ENCODE assay signal across 13 cellular contexts in the genomic region with DNA sequence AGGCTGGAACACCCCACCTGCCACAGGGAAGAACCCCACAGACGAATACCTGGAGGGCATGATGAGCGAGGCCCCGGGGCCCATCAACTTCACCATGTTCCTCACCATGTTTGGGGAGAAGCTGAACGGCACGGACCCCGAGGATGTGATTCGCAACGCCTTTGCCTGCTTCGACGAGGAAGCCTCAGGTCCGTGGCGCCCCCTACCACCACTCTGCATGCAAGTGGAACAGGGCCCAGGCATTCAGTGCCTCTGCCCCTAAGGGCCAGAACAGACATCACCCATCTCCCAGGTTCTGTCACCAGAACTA. TPM values are rescaled to one million over a fixed set of nuclear protein-coding genes. Genes with fewer than 3 reads are reported as not detected.
A peak's percentile ranks its signal among the peaks of the same experiment; 100 is the strongest.
DNase-seq lines count a peak whose midpoint lies in the region; ATAC-seq, FAIRE-seq and TF ChIP-seq lines count a peak whose summit lies in the region.
"Had no signal": no experiment of that assay in that cellular context is flagged by ENCODE, and none has a peak within 500 bp of the region (broad histone marks: within the 10 kb centered on the region; RNA-seq: fewer than 3 reads in every experiment).

No MANE protein-coding gene starts in this region.

- H3K4ac ChIP-seq in H9 (ENCODE audit: low read depth, low read length): no peak overlapping the region

- H3K27ac ChIP-seq in H9 (ENCODE audit: insufficient read length, low read depth, low read length): no peak overlapping the region
- H3K27ac ChIP-seq in brain microvascular endothelial cell: no peak overlapping the region

- H3K4me1 Mint-ChIP-seq in H9 (peaks cover 13 to 16% of the 10 kb centered on the region in 2 experiments), neural crest cell (peaks cover 5% of the 10 kb centered on the region)

- H3T11ph ChIP-seq in H9 (ENCODE audit: low read length): no peak overlapping the region

- no peak overlapping the region for H4K8ac ChIP-seq in H9 (replicated peaks; ENCODE audit: insufficient read length, low read depth, low read length)

- no peak overlapping the region for H2BK5ac ChIP-seq in H9 (ENCODE audit: insufficient read length, low read length)

- H2BK120ac ChIP-seq in H9 (ENCODE audit: low read depth, low read length, poor library complexity, severe bottlenecking): no peak overlapping the region

- no peak overlapping the region for H4K91ac ChIP-seq in H9 (ENCODE audit: insufficient read length, low read depth, low read length)

- H3K9ac ChIP-seq in H9 (ENCODE audit: extremely low read depth, insufficient read length, low read length): no peak overlapping the region

- H2BK12ac ChIP-seq in H9 (ENCODE audit: insufficient read length, low read depth, low read length): no peak overlapping the region

- H3K4me3 ChIP-seq in brain microvascular endothelial cell (ENCODE audit: low read depth, low read length): no peak overlapping the region

- H3K36me3 Mint-ChIP-seq in H9 (ENCODE audit: insufficient read depth in 1 of 3, low read depth in 3 of 3) (peaks cover 13 to 37% (median 22%) of the 10 kb centered on the region in 3 experiments; a peak in 6 of 7 replicates), neural crest cell (ENCODE audit: low read depth) (no peaks in the 10 kb centered on the region)

- H3K4me3 Mint-ChIP-seq in H9: no peak overlapping the region
- no peak overlapping the region for H3K4me3 Mint-ChIP-seq in neural crest cell
- H3K4me3 Mint-ChIP-seq: stimulated activated naive CD8-positive, alpha-beta T cell treated with anti-CD3 and anti-CD28 coated beads, Interleukin-15, Interleukin-2, amounts not matched to agents 100 ng/mL and 50 ng/mL, for 24 hours had no signal

- no peak overlapping the region for H2AFZ ChIP-seq in H9 (ENCODE audit: low read length)

- H3K9me3 ChIP-seq in H9 (ENCODE audit: control insufficient read depth, low read depth, low read length): no peaks in the 10 kb centered on the region

- no peak overlapping the region for H3K18ac ChIP-seq in H9 (ENCODE audit: insufficient read length, low read depth, low read length)

- H3K4me2 ChIP-seq in H9 (ENCODE audit: insufficient read depth, insufficient read length, low read length): no peak overlapping the region

- WGBS in H9 (ENCODE audit: extremely low coverage, insufficient read length, low lambda C conversion rate): no CpG with 5 or more reads among the region's 12 CpGs

- H3K27me3 ChIP-seq in H9 (ENCODE audit: insufficient read depth, low read length) (no peaks in the 10 kb centered on the region), brain microvascular endothelial cell (replicated peaks) (no peaks in the 10 kb centered on the region)

- H4K5ac ChIP-seq in H9 (ENCODE audit: insufficient read length, low read depth, low read length): no peak overlapping the region

- no peak overlapping the region for H2BK15ac ChIP-seq in H9 (ENCODE audit: low read depth, low read length)

- no peaks in the 10 kb centered on the region for H3K23me2 ChIP-seq in H9 (ENCODE audit: insufficient read length, low read depth, low read length, poor library complexity, severe bottlenecking)

- H2BK20ac ChIP-seq in H9 (ENCODE audit: low read depth, low read length, poor library complexity, severe bottlenecking): no peak overlapping the region

- DNase-seq in D721Med (ENCODE audit: insufficient read length, low spot score) (no peak), H9 (peak; percentile 75), brain microvascular endothelial cell (no peak), neural crest cell (ENCODE audit: low read depth, low spot score) (peak; percentile 34), NCI-H2196 treated with DMSO at 0.1 percent for 48 hours (lab: John Stamatoyannopoulos, UW; ENCODE audit: unreplicated experiment) (no peak)
- DNase-seq: activated CD4-positive, CD25-positive, alpha-beta regulatory T cell treated with anti-CD3 and anti-CD28 coated beads, Interleukin-2, amount 50 U/mL, for 72 hours; DMS53; NCI-H446; nucleus accumbens; stimulated activated CD4-positive, alpha-beta T cell treated with anti-CD3 and anti-CD28 coated beads, Interleukin-2, amount 100 ng/mL, for 48 hours had no signal

- no peak for FAIRE-seq in D721Med (lab: Jason Lieb, UNC)

- no peaks in the 10 kb centered on the region; the same call in 1 of the 2 replicates for H3K79me2 ChIP-seq in H9 (ENCODE audit: insufficient read depth, low read length)

- no peaks in the 10 kb centered on the region for H4K20me1 ChIP-seq in H9 (ENCODE audit: control insufficient read depth, insufficient read depth, insufficient read length)

- no peak overlapping the region for H3K56ac ChIP-seq in H9 (ENCODE audit: insufficient read length, low read depth, low read length)

- TF ChIP-seq CTCF in D721Med (IDR thresholded peaks at IDR 0.05; ENCODE audit: insufficient read depth, missing control alignments) (peak; percentile 18), H9 (conservative IDR thresholded peaks at IDR 0.05) (peak; percentile 68), brain microvascular endothelial cell (IDR thresholded peaks at IDR 0.05; ENCODE audit: low read depth, low read length, missing control alignments) (peak; percentile 57), neural crest cell (conservative IDR thresholded peaks at IDR 0.05) (no peak)

- H3K27me3 Mint-ChIP-seq in H9 (ENCODE audit: low read depth) (no peaks in the 10 kb centered on the region), neural crest cell (ENCODE audit: low read depth) (no peaks in the 10 kb centered on the region)
- H3K27me3 Mint-ChIP-seq: stimulated activated naive CD8-positive, alpha-beta T cell treated with anti-CD3 and anti-CD28 coated beads, Interleukin-15, Interleukin-2, amounts not matched to agents 100 ng/mL and 50 ng/mL, for 24 hours had no signal

- H3K4me1 ChIP-seq in H9 (ENCODE audit: insufficient read depth, low read length): no peaks in the 10 kb centered on the region; the same call in 1 of the 2 replicates

- H3K9me3 Mint-ChIP-seq in H9 (no peaks in the 10 kb centered on the region), neural crest cell (no peaks in the 10 kb centered on the region)
- H3K9me3 Mint-ChIP-seq: stimulated activated naive CD8-positive, alpha-beta T cell treated with anti-CD3 and anti-CD28 coated beads, Interleukin-15, Interleukin-2, amounts not matched to agents 100 ng/mL and 50 ng/mL, for 24 hours had no signal

- no peak for ATAC-seq in HG03039 (IDR thresholded peaks at IDR 0.05; ENCODE audit: unreplicated experiment)
- ATAC-seq in GM18502 (IDR thresholded peaks at IDR 0.05; ENCODE audit: poor library complexity, unreplicated experiment): no peak

- no peak overlapping the region for H2AK5ac ChIP-seq in H9 (ENCODE audit: insufficient read length, low read length)

- H3K14ac ChIP-seq in H9 (ENCODE audit: insufficient read depth, low read length): no peak overlapping the region

- H3K23ac ChIP-seq in H9 (ENCODE audit: insufficient read length, low read depth, low read length): no peak overlapping the region

- H3K27ac Mint-ChIP-seq in H9 (peak overlapping the region in 1 of 3 experiments; percentile 46; a peak in 2 of 7 replicates), neural crest cell (ENCODE audit: unreplicated experiment) (no peak overlapping the region)
- H3K27ac Mint-ChIP-seq: stimulated activated naive CD8-positive, alpha-beta T cell treated with anti-CD3 and anti-CD28 coated beads, Interleukin-15, Interleukin-2, amounts not matched to agents 100 ng/mL and 50 ng/mL, for 24 hours had no signal

- no peaks in the 10 kb centered on the region for H3K79me1 ChIP-seq in H9 (ENCODE audit: insufficient read depth, low read depth, low read length, poor library complexity, severe bottlenecking)

- peaks cover 56% of the 10 kb centered on the region for H3K36me3 ChIP-seq in brain microvascular endothelial cell (replicated peaks)

- in situ Hi-C loops in brain microvascular endothelial cell (cut with HindIII; ENCODE audit: low pct_ligation_motif_present, low sequenced_read_pairs): no loop called here

RNA-seq across cellular contexts. Expression of a gene that starts 6.6 kb away (rescaled TPM):
- total RNA-seq in H9 (2021) (217 and 218 TPM in 2 replicates), neural crest cell (19.7 and 19.8 TPM in 2 replicates)

RNA-seq across cellular contexts. Expression of a gene that starts 25.4 kb away (rescaled TPM):
- total RNA-seq in H9 (2021) (81.7 and 94.6 TPM in 2 replicates), neural crest cell (73.8 and 76.4 TPM in 2 replicates)

RNA-seq across cellular contexts. Expression of a gene that starts 57.6 kb away (rescaled TPM):
- total RNA-seq in H9 (2021) (96.5 and 111 TPM in 2 replicates), neural crest cell (76.2 and 78.1 TPM in 2 replicates)

Comparison
In these comparisons a context has a peak if more than half of its experiments do, and no peak if none do; other contexts are left out.
1. DNase-seq: peak in H9 (single experiment) and neural crest cell (single experiment); none in D721Med (single experiment), brain microvascular endothelial cell (single experiment) and NCI-H2196 treated with DMSO at 0.1 percent for 48 hours (single experiment).
2. RNA of a gene that starts 6.6 kb away (total RNA-seq): 217 to 218 TPM in H9; 19.7 to 19.8 TPM in neural crest cell; every median in the first group is over 10 times any median in the second.